21 cellular contexts compared by ENCODE assay signal in genomic region chr12:112798019-112798760, GRCh38. TPM values are rescaled to one million over a fixed set of nuclear protein-coding genes. Genes with fewer than 3 reads are reported as not detected.
DNase-seq lines count a peak whose midpoint lies in the region; ATAC-seq and TF ChIP-seq lines count a peak whose summit lies in the region.
"Had no signal": no experiment of that assay in that cellular context is flagged by ENCODE, and none has a peak within 500 bp of the region (broad histone marks: within the 10 kb centered on the region; RNA-seq: fewer than 3 reads in every experiment).

No MANE protein-coding gene starts in this region.

- DNase-seq in KBM-7: peak; percentile 74
- peak; percentile 85 for DNase-seq in NOMO-1 treated with DMSO at 0.1 percent for 48 hours (lab: John Stamatoyannopoulos, UW; ENCODE audit: unreplicated experiment)
- peak in 8 of 10 donors; percentile 27 to 67 (median 60) for DNase-seq in dorsolateral prefrontal cortex
- DNase-seq in osteoblast (ENCODE audit: insufficient read length, low spot score, missing footprints): peak; percentile 50
- DNase-seq in activated CD8-positive, alpha-beta memory T cell treated with anti-CD3 and anti-CD28 coated beads, Interleukin-2, amount 50 U/mL, for 4 hours: no peak
- DNase-seq in Calu3: no peak
- DNase-seq: activated T-cell treated with anti-CD3 and anti-CD28 coated beads, Interleukin-2, amount 50 U/mL, for 1 hour; DMS53; effector CD8-positive, alpha-beta T cell; left lung; NCI-H1048; NCI-H345; stimulated activated naive CD4-positive, alpha-beta T cell treated with Interleukin-2 at 50 U/mL for 16 hours; upper lobe of left lung had no signal

- no peaks in the 10 kb centered on the region for H3K4me1 ChIP-seq in osteoblast (ENCODE audit: insufficient read depth, low read length)
- H3K4me1 ChIP-seq: left lung, prostate gland had no signal

- H3K27ac Mint-ChIP-seq in Calu3 (ENCODE audit: unreplicated experiment): no peak overlapping the region
- H3K27ac Mint-ChIP-seq: activated naive CD4-positive, alpha-beta T cell treated with anti-CD3 and anti-CD28 coated beads, Interleukin-2, amount 50 U/mL, for 72 hours had no signal

- intact Hi-C loops in dorsolateral prefrontal cortex (cut with DNase I): no loop called here
- intact Hi-C loops in Calu3 (cut with micrococcal nuclease; ENCODE audit: unreplicated experiment): no loop called here

- ATAC-seq in GM18517 (IDR thresholded peaks at IDR 0.05; ENCODE audit: unreplicated experiment): no peak
- ATAC-seq: activated naive CD4-positive, alpha-beta T cell treated with anti-CD3 and anti-CD28 coated beads, Interleukin-2, amount 50 U/mL, for 72 hours; left lung had no signal

- H2AFZ ChIP-seq in osteoblast (ENCODE audit: low read length): no peak overlapping the region

- H4K20me1 ChIP-seq in osteoblast (ENCODE audit: insufficient read depth, low read length): no peaks in the 10 kb centered on the region

- H3K27me3 ChIP-seq in dorsolateral prefrontal cortex (peaks cover 0 to 40% (median 4%) of the 10 kb centered on the region in 45 donors), osteoblast (ENCODE audit: insufficient read depth, low read length) (peaks cover 9% of the 10 kb centered on the region)
- H3K27me3 ChIP-seq: upper lobe of left lung had no signal

- H3K27me3 Mint-ChIP-seq in Calu3 (ENCODE audit: unreplicated experiment): peaks cover 84% of the 10 kb centered on the region

- H3K4me2 ChIP-seq in osteoblast (ENCODE audit: insufficient read depth, low read length): no peak overlapping the region

- no peaks in the 10 kb centered on the region for H3K9me3 ChIP-seq in osteoblast (ENCODE audit: low read depth, low read length)
- H3K9me3 ChIP-seq: left lung, prostate gland, upper lobe of left lung had no signal

- no peaks in the 10 kb centered on the region for H3K36me3 ChIP-seq in osteoblast (ENCODE audit: insufficient read depth, low read length)
- H3K36me3 ChIP-seq: left lung, prostate gland, upper lobe of left lung had no signal

- no peaks in the 10 kb centered on the region for H3K36me3 Mint-ChIP-seq in Calu3 (ENCODE audit: insufficient read depth, unreplicated experiment)
- H3K36me3 Mint-ChIP-seq: activated naive CD4-positive, alpha-beta T cell treated with anti-CD3 and anti-CD28 coated beads, Interleukin-2, amount 50 U/mL, for 72 hours had no signal

- TF ChIP-seq CTCF in dorsolateral prefrontal cortex (IDR thresholded peaks at IDR 0.05 in 54 of 56, conservative IDR thresholded peaks at IDR 0.05 in 2 of 56; ENCODE audit: low read depth in 1 of 56, partially characterized antibody in 56 of 56): no peak
- TF ChIP-seq CTCF in osteoblast (IDR thresholded peaks at IDR 0.05; ENCODE audit: extremely low read depth, low read depth, low read length): no peak
- TF ChIP-seq CTCF in Calu3 (IDR thresholded peaks at IDR 0.05; ENCODE audit: unreplicated experiment): no peak

- H3K27ac ChIP-seq in dorsolateral prefrontal cortex (peak overlapping the region in 52 of 59 donors; percentile 3 to 89 (median 66)), osteoblast (ENCODE audit: low read depth, low read length) (no peak overlapping the region)
- H3K27ac ChIP-seq: C4-2B, left lung, prostate gland, upper lobe of left lung had no signal

- H3K79me2 ChIP-seq in osteoblast (ENCODE audit: insufficient read depth, low read length): no peaks in the 10 kb centered on the region

- H3K4me3 Mint-ChIP-seq in Calu3 (ENCODE audit: low read depth, unreplicated experiment): no peak overlapping the region

- CTCF ChIA-PET in Calu3 (lab: Charles Lee): interaction anchor here (1.0 kb wide), 1 partner anchor 17 kb away, joined by 5 read pairs; no protein-coding TSS in a partner anchor

- BruUV-seq in Calu3 (replicated peaks; lab: Mats Ljungman, UMichigan): no TSS peak

- in situ Hi-C loops in KBM-7 (cut with MboI; ENCODE audit: low pct_unique_long_range_greater_than_20kb, low sequenced_read_pairs): no loop called here

- H3K4me3 ChIP-seq in dorsolateral prefrontal cortex (peak overlapping the region in 11 of 59 donors; percentile 7 to 34 (median 21)), osteoblast (ENCODE audit: insufficient read depth, low read length) (no peak overlapping the region)
- H3K4me3 ChIP-seq: left lung, prostate gland, upper lobe of left lung had no signal

- H3K4me1 Mint-ChIP-seq in Calu3 (ENCODE audit: low read depth, unreplicated experiment): no peaks in the 10 kb centered on the region

- H3K9me3 Mint-ChIP-seq in Calu3 (ENCODE audit: low read depth, unreplicated experiment): no peaks in the 10 kb centered on the region
- H3K9me3 Mint-ChIP-seq: activated naive CD4-positive, alpha-beta T cell treated with anti-CD3 and anti-CD28 coated beads, Interleukin-2, amount 50 U/mL, for 72 hours had no signal

RNA-seq across cellular contexts. Expression of gene RPH3A, which starts 6.6 kb away (rescaled TPM):
- 100 to 1,000 TPM in 114 of 120 experiments, 10 to 100 TPM in 6; 68.0 to 384 (median 219) TPM for total RNA-seq in dorsolateral prefrontal cortex
- not detected in 2 replicates for total RNA-seq in osteoblast
- not detected in 2 replicates for total RNA-seq in Calu3 (2022)
- total RNA-seq: activated naive CD4-positive, alpha-beta T cell treated with anti-CD3 and anti-CD28 coated beads, Interleukin-2, amount 50 U/mL, for 72 hours; bronchial epithelial cell; myocyte; prostate gland; SK-MEL-5 had no signal

Comparison
In these comparisons a context has a peak if more than half of its experiments do, and no peak if none do; other contexts are left out.
1. DNase-seq: peak in KBM-7 (single experiment), NOMO-1 treated with DMSO at 0.1 percent for 48 hours (single experiment), dorsolateral prefrontal cortex (8 of 10) and osteoblast (single experiment); none in activated CD8-positive, alpha-beta memory T cell treated with anti-CD3 and anti-CD28 coated beads, Interleukin-2, amount 50 U/mL, for 4 hours (single experiment) and Calu3 (single experiment).
2. RNA of gene RPH3A, which starts 6.6 kb away (total RNA-seq): 68.0 to 384 TPM in dorsolateral prefrontal cortex; not detected in osteoblast and not detected in Calu3; every median in the first group is over 10 times any median in the second.